Comparison of ENCODE assay signal across 23 cellular contexts in genomic region chr9:113477058-113477457, GRCh38.
"Had no signal": no experiment of that assay in that cellular context is flagged by ENCODE, and none has a peak within 500 bp of the region (broad histone marks: within the 10 kb centered on the region; RNA-seq: fewer than 3 reads in every experiment).

No MANE protein-coding gene starts in this region.

- H2AFZ ChIP-seq: parathyroid adenoma had no signal

- H3K9me3 ChIP-seq: adrenal gland, right lobe of liver had no signal

- DNase-seq: activated CD4-positive, alpha-beta T cell treated with anti-CD3 and anti-CD28 coated beads for 36 hours; activated CD4-positive, CD25-positive, alpha-beta regulatory T cell; activated effector memory CD4-positive, alpha-beta T cell treated with Interleukin-2 at 50 U/mL for 16 hours; activated naive CD4-positive, alpha-beta T cell treated with Interleukin-2 at 50 U/mL for 16 hours; activated naive CD8-positive, alpha-beta T cell treated with anti-CD3 and anti-CD28 coated beads for 36 hours; aorta; brain microvascular endothelial cell; cortex of kidney; effector memory CD8-positive, alpha-beta T cell; foreskin fibroblast; hippocampal formation; immature natural killer cell; naive B cell; nucleus accumbens; stimulated activated CD4-positive, alpha-beta T cell treated with anti-CD3 and anti-CD28 coated beads, Interleukin-2, amount 100 ng/mL, for 48 hours; stimulated activated naive CD4-positive, alpha-beta T cell treated with Interleukin-2 at 50 U/mL for 16 hours; T-helper 1 cell had no signal

- H3K9me3 Mint-ChIP-seq: activated naive CD8-positive, alpha-beta T cell treated with anti-CD3 and anti-CD28 coated beads for 36 hours; effector memory CD8-positive, alpha-beta T cell; naive B cell; T-helper 2 cell treated with Interferon-gamma antibody and Interleukin-4, amounts not matched to agents 5 μg/mL and 100 μg/mL, for 36 hours had no signal

- H3K79me2 ChIP-seq: parathyroid adenoma had no signal

- H3K27me3 Mint-ChIP-seq: effector memory CD8-positive, alpha-beta T cell had no signal

- H3K4me3 Mint-ChIP-seq: activated CD4-positive, alpha-beta T cell treated with anti-CD3 and anti-CD28 coated beads for 36 hours; activated naive CD8-positive, alpha-beta T cell treated with anti-CD3 and anti-CD28 coated beads for 36 hours; effector memory CD8-positive, alpha-beta T cell; mesothelial cell of epicardium; naive B cell; T-helper 2 cell treated with Interferon-gamma antibody and Interleukin-4, amounts not matched to agents 5 μg/mL and 100 μg/mL, for 36 hours had no signal

- H3K27me3 ChIP-seq: adrenal gland, brain microvascular endothelial cell, right lobe of liver had no signal

- H3K4me3 ChIP-seq: adrenal gland, right lobe of liver had no signal

- H3K36me3 ChIP-seq: adrenal gland, brain microvascular endothelial cell, right lobe of liver had no signal

- H3K27ac ChIP-seq: adrenal gland, brain microvascular endothelial cell, parathyroid adenoma had no signal

- H3K36me3 Mint-ChIP-seq: activated naive CD8-positive, alpha-beta T cell treated with anti-CD3 and anti-CD28 coated beads for 36 hours; immature natural killer cell; naive B cell had no signal

- ATAC-seq: activated CD4-positive, alpha-beta T cell treated with anti-CD3 and anti-CD28 coated beads for 36 hours; effector memory CD8-positive, alpha-beta T cell; esophagus mucosa had no signal

- H3K4me1 ChIP-seq: adrenal gland, parathyroid adenoma had no signal

- H3K9ac ChIP-seq: parathyroid adenoma had no signal

- H3K27ac Mint-ChIP-seq: activated CD4-positive, alpha-beta T cell treated with anti-CD3 and anti-CD28 coated beads for 36 hours; effector memory CD8-positive, alpha-beta T cell; immature natural killer cell; mesothelial cell of epicardium; T-helper 2 cell treated with Interferon-gamma antibody and Interleukin-4, amounts not matched to agents 5 μg/mL and 100 μg/mL, for 36 hours had no signal
